ENCODE assay signal across 19 cellular contexts in genomic region chr13:99359493-99359892, GRCh38. TPM values are rescaled to one million over a fixed set of nuclear protein-coding genes. Genes with fewer than 3 reads are reported as not detected.
A peak's percentile ranks its signal among the peaks of the same experiment; 100 is the strongest.
DNase-seq lines count a peak whose midpoint lies in the region; ATAC-seq and TF ChIP-seq lines count a peak whose summit lies in the region.
"Had no signal": no experiment of that assay in that cellular context is flagged by ENCODE, and none has a peak within 500 bp of the region (broad histone marks: within the 10 kb centered on the region; RNA-seq: fewer than 3 reads in every experiment).

No MANE protein-coding gene starts in this region.

- H3K4me1 ChIP-seq in endodermal cell (ENCODE audit: control insufficient read depth, insufficient read depth, low read length) (peaks cover 4% of the 10 kb centered on the region), left ventricle myocardium inferior (peaks cover 32% of the 10 kb centered on the region)

- H3K27ac ChIP-seq in endodermal cell (ENCODE audit: low read depth, low read length) (no peak overlapping the region), left ventricle myocardium inferior (replicated peaks) (no peak overlapping the region)
- H3K27ac ChIP-seq: cardiac muscle cell, gastroesophageal sphincter, neutrophil, RWPE1, tibial artery had no signal

- H3K4me3 Mint-ChIP-seq in activated naive CD4-positive, alpha-beta T cell treated with anti-CD3 and anti-CD28 coated beads, Interleukin-2, amount 50 U/mL, for 24 hours: peak overlapping the region; percentile 75
- H3K4me3 Mint-ChIP-seq in activated naive CD4-positive, alpha-beta T cell treated with anti-CD3 and anti-CD28 coated beads for 36 hours: no peak overlapping the region
- H3K4me3 Mint-ChIP-seq in T-helper 17 cell: peak overlapping the region; percentile 68
- H3K4me3 Mint-ChIP-seq in endodermal cell: no peak overlapping the region
- H3K4me3 Mint-ChIP-seq in stimulated activated naive B cell treated with anti-CD40 and anti-IgM and Interleukin-4, amounts not matched to agents 10 μg/mL and 1 μg/mL and 100 μg/mL, for 72 hours: peak overlapping the region in 1 of 2 donors; percentile 34

- peaks cover 26% of the 10 kb centered on the region for H3K36me3 Mint-ChIP-seq in activated naive CD4-positive, alpha-beta T cell treated with anti-CD3 and anti-CD28 coated beads, Interleukin-2, amount 50 U/mL, for 24 hours
- peaks cover 34% of the 10 kb centered on the region for H3K36me3 Mint-ChIP-seq in activated naive CD4-positive, alpha-beta T cell treated with anti-CD3 and anti-CD28 coated beads for 36 hours (ENCODE audit: low read depth)
- H3K36me3 Mint-ChIP-seq in T-helper 17 cell (ENCODE audit: low read depth) (peaks cover 12% of the 10 kb centered on the region), endodermal cell (ENCODE audit: low read depth) (peaks cover 36% of the 10 kb centered on the region)
- H3K36me3 Mint-ChIP-seq in stimulated activated naive B cell treated with anti-CD40 and anti-IgM and Interleukin-4, amounts not matched to agents 10 μg/mL and 1 μg/mL and 100 μg/mL, for 72 hours: peaks cover 44 to 64% of the 10 kb centered on the region in 2 donors

- no peaks in the 10 kb centered on the region for H3K9me3 Mint-ChIP-seq in activated naive CD4-positive, alpha-beta T cell treated with anti-CD3 and anti-CD28 coated beads, Interleukin-2, amount 50 U/mL, for 24 hours
- no peaks in the 10 kb centered on the region for H3K9me3 Mint-ChIP-seq in activated naive CD4-positive, alpha-beta T cell treated with anti-CD3 and anti-CD28 coated beads for 36 hours
- H3K9me3 Mint-ChIP-seq in endodermal cell: no peaks in the 10 kb centered on the region
- no peaks in the 10 kb centered on the region for H3K9me3 Mint-ChIP-seq in stimulated activated naive B cell treated with anti-CD40 and anti-IgM and Interleukin-4, amounts not matched to agents 10 μg/mL and 1 μg/mL and 100 μg/mL, for 72 hours

- no peaks in the 10 kb centered on the region for H3K27me3 ChIP-seq in endodermal cell (ENCODE audit: control insufficient read depth, insufficient read depth, low read length, poor library complexity, severe bottlenecking)
- H3K27me3 ChIP-seq in left ventricle myocardium inferior (ENCODE audit: low read depth): no peaks in the 10 kb centered on the region
- H3K27me3 ChIP-seq: cardiac muscle cell, gastroesophageal sphincter, neutrophil, tibial artery had no signal

- peak overlapping the region; percentile 97 for H3K27ac Mint-ChIP-seq in activated naive CD4-positive, alpha-beta T cell treated with anti-CD3 and anti-CD28 coated beads, Interleukin-2, amount 50 U/mL, for 24 hours
- H3K27ac Mint-ChIP-seq in activated naive CD4-positive, alpha-beta T cell treated with anti-CD3 and anti-CD28 coated beads for 36 hours: no peak overlapping the region
- H3K27ac Mint-ChIP-seq in T-helper 17 cell (peak overlapping the region; percentile 100), endodermal cell (peak overlapping the region; percentile 12)
- H3K27ac Mint-ChIP-seq in stimulated activated naive B cell treated with anti-CD40 and anti-IgM and Interleukin-4, amounts not matched to agents 10 μg/mL and 1 μg/mL and 100 μg/mL, for 72 hours: peak overlapping the region; percentile 86

- peak; percentile 38 for TF ChIP-seq CTCF in endodermal cell (conservative IDR thresholded peaks at IDR 0.05)
- no peak for TF ChIP-seq CTCF in left ventricle myocardium inferior (IDR thresholded peaks at IDR 0.05; ENCODE audit: borderline replicate concordance)

- no peak for DNase-seq in activated naive CD4-positive, alpha-beta T cell treated with anti-CD3 and anti-CD28 coated beads for 36 hours
- no peak for DNase-seq in T-helper 17 cell
- DNase-seq in endodermal cell: peak; percentile 55
- DNase-seq in stimulated activated naive B cell treated with anti-CD40 and anti-IgM and Interleukin-4, amounts not matched to agents 10 μg/mL and 1 μg/mL and 100 μg/mL, for 72 hours: no peak
- no peak for DNase-seq in left ventricle myocardium inferior
- DNase-seq in NCI-H1417 treated with DMSO at 0.1 percent for 48 hours (lab: John Stamatoyannopoulos, UW): no peak
- DNase-seq: COR-L47, midbrain, NCI-H1048, NCI-H2107, NCI-H510A treated with DMSO at 0.1 percent for 48 hours, tibial artery had no signal

- no peaks in the 10 kb centered on the region for H3K9me3 ChIP-seq in T-helper 17 cell (ENCODE audit: control insufficient read depth, low read length, poor library complexity, severe bottlenecking)
- no peaks in the 10 kb centered on the region for H3K9me3 ChIP-seq in endodermal cell (ENCODE audit: control insufficient read depth, low read length)
- no peaks in the 10 kb centered on the region for H3K9me3 ChIP-seq in left ventricle myocardium inferior (replicated peaks)
- H3K9me3 ChIP-seq: gastroesophageal sphincter, neutrophil, tibial artery had no signal

- no peaks in the 10 kb centered on the region for H3K27me3 Mint-ChIP-seq in activated naive CD4-positive, alpha-beta T cell treated with anti-CD3 and anti-CD28 coated beads, Interleukin-2, amount 50 U/mL, for 24 hours
- H3K27me3 Mint-ChIP-seq in activated naive CD4-positive, alpha-beta T cell treated with anti-CD3 and anti-CD28 coated beads for 36 hours (ENCODE audit: low read depth): no peaks in the 10 kb centered on the region
- no peaks in the 10 kb centered on the region for H3K27me3 Mint-ChIP-seq in T-helper 17 cell
- H3K27me3 Mint-ChIP-seq in endodermal cell (ENCODE audit: insufficient read depth): no peaks in the 10 kb centered on the region
- H3K27me3 Mint-ChIP-seq in stimulated activated naive B cell treated with anti-CD40 and anti-IgM and Interleukin-4, amounts not matched to agents 10 μg/mL and 1 μg/mL and 100 μg/mL, for 72 hours: no peaks in the 10 kb centered on the region

- CTCF ChIA-PET in activated naive CD4-positive, alpha-beta T cell treated with anti-CD3 and anti-CD28 coated beads for 36 hours (lab: Charles Lee): interaction anchor here (0.8 to 1.5 kb wide), 5 partner anchors 14 to 88 kb away, joined by 3 to 8 read pairs (median 4); no protein-coding TSS in a partner anchor

- H3K36me3 ChIP-seq in endodermal cell (ENCODE audit: control insufficient read depth, insufficient read depth, low read length) (peaks cover 50% of the 10 kb centered on the region), left ventricle myocardium inferior (peaks cover 23% of the 10 kb centered on the region)

- 85% methylated on average over 6 of the region's 6 CpGs; no CpG with 5 or more reads in 1 of the 2 experiments for WGBS in endodermal cell (ENCODE audit: insufficient coverage in 1 of 2, insufficient read length in 1 of 2), 2 experiments

- intact Hi-C loops in activated naive CD4-positive, alpha-beta T cell treated with anti-CD3 and anti-CD28 coated beads for 36 hours (cut with micrococcal nuclease): loop anchor here (5.0 kb wide), 3 partner anchors 307 to 787 kb away; no protein-coding TSS in a partner anchor
- intact Hi-C loops in left ventricle myocardium inferior (cut with micrococcal nuclease): no loop called here

- peaks cover 100% of the 10 kb centered on the region for H3K4me1 Mint-ChIP-seq in activated naive CD4-positive, alpha-beta T cell treated with anti-CD3 and anti-CD28 coated beads, Interleukin-2, amount 50 U/mL, for 24 hours
- peaks cover 91% of the 10 kb centered on the region for H3K4me1 Mint-ChIP-seq in activated naive CD4-positive, alpha-beta T cell treated with anti-CD3 and anti-CD28 coated beads for 36 hours (ENCODE audit: low read depth)
- H3K4me1 Mint-ChIP-seq in T-helper 17 cell: peaks cover 80% of the 10 kb centered on the region
- H3K4me1 Mint-ChIP-seq in endodermal cell: peaks cover 20% of the 10 kb centered on the region
- H3K4me1 Mint-ChIP-seq in stimulated activated naive B cell treated with anti-CD40 and anti-IgM and Interleukin-4, amounts not matched to agents 10 μg/mL and 1 μg/mL and 100 μg/mL, for 72 hours: peaks cover 67 to 94% of the 10 kb centered on the region in 2 donors

- H3K4me3 ChIP-seq in endodermal cell (ENCODE audit: low read length): no peak overlapping the region
- no peak overlapping the region for H3K4me3 ChIP-seq in left ventricle myocardium inferior
- H3K4me3 ChIP-seq: cardiac muscle cell, gastroesophageal sphincter, tibial artery had no signal

- H3K9ac ChIP-seq in endodermal cell (ENCODE audit: extremely low read depth, low read length, poor library complexity, severe bottlenecking): no peak overlapping the region

- no peak for ATAC-seq in T-helper 17 cell
- no peak for ATAC-seq in stimulated activated naive B cell treated with anti-CD40 and anti-IgM and Interleukin-4, amounts not matched to agents 10 μg/mL and 1 μg/mL and 100 μg/mL, for 72 hours (replicated peaks)
- ATAC-seq in GM21825 (IDR thresholded peaks at IDR 0.05; ENCODE audit: unreplicated experiment): no peak
- ATAC-seq: gastroesophageal sphincter had no signal

RNA-seq across cellular contexts. Expression of gene GPR183, which starts 52.3 kb away (rescaled TPM):
- total RNA-seq in activated naive CD4-positive, alpha-beta T cell treated with anti-CD3 and anti-CD28 coated beads for 36 hours: 10 to 100 TPM; 37.4 to 38.8 TPM
- total RNA-seq in T-helper 17 cell (100 to 1,000 TPM; 249 to 322 TPM), endodermal cell (under 1 TPM in 1 of 2 donors, not detected in 1; 0.62 TPM), left ventricle myocardium inferior (1.7 TPM)
- polyA plus RNA-seq in endodermal cell (2013, experiment 1 of 2): 0.18 TPM
- polyA plus RNA-seq in endodermal cell (2013, experiment 2 of 2): 0.29 TPM
- total RNA-seq: renal cortical epithelial cell had no signal

Comparison
In these comparisons a context has a peak if more than half of its experiments do, and no peak if none do; other contexts are left out.
1. H3K4me3 Mint-ChIP-seq: peak in activated naive CD4-positive, alpha-beta T cell treated with anti-CD3 and anti-CD28 coated beads, Interleukin-2, amount 50 U/mL, for 24 hours (single experiment) and T-helper 17 cell (single experiment); none in activated naive CD4-positive, alpha-beta T cell treated with anti-CD3 and anti-CD28 coated beads for 36 hours (single experiment) and endodermal cell (single experiment).
2. RNA of gene GPR183, which starts 52.3 kb away (total RNA-seq): 249 to 322 TPM in T-helper 17 cell and 37.4 to 38.8 TPM in activated naive CD4-positive, alpha-beta T cell treated with anti-CD3 and anti-CD28 coated beads for 36 hours; 1.7 TPM in left ventricle myocardium inferior (single experiment) and 0.62 TPM in endodermal cell; every median in the first group is over 10 times any median in the second.